In the genomic region with DNA sequence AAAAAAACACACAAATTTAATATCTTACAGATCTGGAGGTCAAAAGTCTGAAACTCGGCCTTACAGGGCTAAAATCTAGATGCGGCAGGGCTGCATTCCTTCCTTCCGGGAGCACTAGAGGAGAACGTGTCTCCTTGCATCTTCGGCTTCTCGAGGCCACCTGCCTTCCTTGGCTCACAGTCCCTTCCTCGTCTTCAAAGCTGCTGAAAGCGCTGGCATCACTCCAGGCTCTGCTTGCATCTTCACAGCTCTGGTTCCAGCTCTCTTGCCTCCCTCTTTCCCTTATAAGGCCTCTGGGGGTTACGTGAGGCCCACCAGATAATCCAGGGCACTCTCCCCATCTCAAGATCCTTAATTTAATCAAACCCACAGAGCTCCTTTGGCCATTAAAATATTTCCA, we compare ENCODE assay signal across 12 cellular contexts. TPM values are rescaled to one million over a fixed set of nuclear protein-coding genes. Genes with fewer than 3 reads are reported as not detected.
DNase-seq lines count a peak whose midpoint lies in the region; ATAC-seq and TF ChIP-seq lines count a peak whose summit lies in the region.
"Had no signal": no experiment of that assay in that cellular context is flagged by ENCODE, and none has a peak within 500 bp of the region (broad histone marks: within the 10 kb centered on the region; RNA-seq: fewer than 3 reads in every experiment).

No MANE protein-coding gene starts in this region.

- no peak overlapping the region for H3K27ac ChIP-seq in naive thymus-derived CD4-positive, alpha-beta T cell (ENCODE audit: low read depth, low read length)
- H3K27ac ChIP-seq: KMS-11, suprapubic skin had no signal

- DNase-seq in CD14-positive monocyte (ENCODE audit: low spot score) (no peak), G401 (ENCODE audit: low spot score) (peak; percentile 83), globus pallidus (ENCODE audit: low spot score) (no peak)
- no peak for DNase-seq in activated naive CD4-positive, alpha-beta T cell treated with anti-CD3 and anti-CD28 coated beads, Interleukin-2, amount 50 U/mL, for 72 hours (ENCODE audit: low spot score in 2 of 2)
- DNase-seq in naive thymus-derived CD4-positive, alpha-beta T cell, result no peak
- DNase-seq in activated effector memory CD4-positive, alpha-beta T cell treated with Interleukin-2 at 50 U/mL for 16 hours, result no peak
- DNase-seq: central memory CD4-positive, alpha-beta T cell had no signal

- in situ Hi-C loops in G401 (cut with HindIII; ENCODE audit: low sequenced_read_pairs), result no loop called here

- peaks cover 43% of the 10 kb centered on the region for H3K4me1 Mint-ChIP-seq in CD14-positive monocyte
- peaks cover 33 to 64% (median 60%) of the 10 kb centered on the region in 7 donors for H3K4me1 Mint-ChIP-seq in naive thymus-derived CD4-positive, alpha-beta T cell

- H3K9me3 Mint-ChIP-seq in CD14-positive monocyte, result peaks cover 0 to 3% (median 0%) of the 10 kb centered on the region in 7 donors
- peaks cover 3% of the 10 kb centered on the region in 2 donors for H3K9me3 Mint-ChIP-seq in activated naive CD4-positive, alpha-beta T cell treated with anti-CD3 and anti-CD28 coated beads, Interleukin-2, amount 50 U/mL, for 72 hours
- H3K9me3 Mint-ChIP-seq in naive thymus-derived CD4-positive, alpha-beta T cell, result no peaks in the 10 kb centered on the region

- peaks cover 33 to 40% of the 10 kb centered on the region in 2 donors for H3K4me1 ChIP-seq in naive thymus-derived CD4-positive, alpha-beta T cell (ENCODE audit: control insufficient read depth in 2 of 2, insufficient read depth in 2 of 2, low read length in 2 of 2)

- H3K9me3 ChIP-seq in naive thymus-derived CD4-positive, alpha-beta T cell (ENCODE audit: control insufficient read depth in 2 of 3, low read length in 3 of 3), result no peaks in the 10 kb centered on the region
- H3K9me3 ChIP-seq: suprapubic skin had no signal

- no peak for TF ChIP-seq CTCF in CD14-positive monocyte (IDR thresholded peaks at IDR 0.05)

- CTCF ChIA-PET in naive thymus-derived CD4-positive, alpha-beta T cell (lab: Charles Lee), result interaction anchor here (0.8 to 1.8 kb wide), 3 partner anchors 10 to 40 kb away, joined by 3 to 8 read pairs (median 3); partner anchors contain the start of gene XRCC1

- H3K4me3 Mint-ChIP-seq in CD14-positive monocyte, result no peak overlapping the region
- peak overlapping the region in 6 of 10 donors; percentile 38 to 85 (median 52) for H3K4me3 Mint-ChIP-seq in naive thymus-derived CD4-positive, alpha-beta T cell

- no peak for ATAC-seq in activated naive CD4-positive, alpha-beta T cell treated with anti-CD3 and anti-CD28 coated beads, Interleukin-2, amount 50 U/mL, for 72 hours
- ATAC-seq in naive thymus-derived CD4-positive, alpha-beta T cell, result no peak
- ATAC-seq in GM18909 (IDR thresholded peaks at IDR 0.05; ENCODE audit: poor library complexity, unreplicated experiment), result no peak
- ATAC-seq: SK-N-SH treated with all-trans-retinoic acid at 6 μM for 48 hours had no signal

- H3K4me3 ChIP-seq in naive thymus-derived CD4-positive, alpha-beta T cell (ENCODE audit: low read length), result no peak overlapping the region
- H3K4me3 ChIP-seq: suprapubic skin had no signal

- POLR2A ChIA-PET in naive thymus-derived CD4-positive, alpha-beta T cell (lab: Charles Lee), result interaction anchor here (0.9 to 1.7 kb wide), 5 partner anchors 10 to 55 kb away, joined by 3 to 6 read pairs (median 5); partner anchors contain the start of genes IRGQ, XRCC1, ZNF428 and ZNF575

- H3K36me3 ChIP-seq in naive thymus-derived CD4-positive, alpha-beta T cell (ENCODE audit: control insufficient read depth in 2 of 3, insufficient read depth in 3 of 3, low read length in 3 of 3), result peaks cover 0 to 15% (median 0%) of the 10 kb centered on the region in 3 experiments

- intact Hi-C loops in CD14-positive monocyte (cut with micrococcal nuclease), result no loop called here
- intact Hi-C loops in naive thymus-derived CD4-positive, alpha-beta T cell (cut with micrococcal nuclease), result no loop called here

- H3K27ac Mint-ChIP-seq in CD14-positive monocyte, result peak overlapping the region in 5 of 7 donors; percentile 12 to 79 (median 53)
- H3K27ac Mint-ChIP-seq in activated naive CD4-positive, alpha-beta T cell treated with anti-CD3 and anti-CD28 coated beads, Interleukin-2, amount 50 U/mL, for 72 hours, result peak overlapping the region; percentile 41 to 99
- H3K27ac Mint-ChIP-seq in naive thymus-derived CD4-positive, alpha-beta T cell, result peak overlapping the region; percentile 69 to 99 (median 95)

- peaks cover 27 to 32% of the 10 kb centered on the region in 2 donors for H3K36me3 Mint-ChIP-seq in CD14-positive monocyte
- peaks cover 6 to 29% of the 10 kb centered on the region in 2 donors for H3K36me3 Mint-ChIP-seq in activated naive CD4-positive, alpha-beta T cell treated with anti-CD3 and anti-CD28 coated beads, Interleukin-2, amount 50 U/mL, for 72 hours
- peaks cover 0 to 31% (median 5%) of the 10 kb centered on the region in 5 donors for H3K36me3 Mint-ChIP-seq in naive thymus-derived CD4-positive, alpha-beta T cell

- no peaks in the 10 kb centered on the region for H3K27me3 ChIP-seq in naive thymus-derived CD4-positive, alpha-beta T cell (ENCODE audit: control insufficient read depth in 2 of 2, insufficient read depth in 2 of 2, low read length in 2 of 2)
- H3K27me3 ChIP-seq: suprapubic skin had no signal

- H3K27me3 Mint-ChIP-seq in CD14-positive monocyte (ENCODE audit: low read depth in 3 of 3), result peaks cover 0 to 4% (median 0%) of the 10 kb centered on the region in 3 donors
- H3K27me3 Mint-ChIP-seq in naive thymus-derived CD4-positive, alpha-beta T cell, result no peaks in the 10 kb centered on the region

RNA-seq across cellular contexts. Expression of gene XRCC1, which starts 10.5 kb away (rescaled TPM):
- 10 to 100 TPM; 13.1 to 19.3 TPM for polyA plus RNA-seq in CD14-positive monocyte
- total RNA-seq in G401 (2014; rRNA removed; shearing (Covaris generic)), result 64.5 and 77.2 TPM in 2 replicates
- total RNA-seq in activated naive CD4-positive, alpha-beta T cell treated with anti-CD3 and anti-CD28 coated beads, Interleukin-2, amount 50 U/mL, for 72 hours, result 10 to 100 TPM; 36.9 to 39.5 TPM
- 10 to 100 TPM; 32.0 to 36.1 (median 35.4) TPM for total RNA-seq in naive thymus-derived CD4-positive, alpha-beta T cell
- 10 to 100 TPM; 27.2 to 34.8 TPM for polyA plus RNA-seq in naive thymus-derived CD4-positive, alpha-beta T cell

RNA-seq across cellular contexts. Expression of gene PINLYP, which starts 10.8 kb away (rescaled TPM):
- 1 to 10 TPM in 1 of 2 donors, under 1 TPM in 1; 0.93 to 1.3 TPM for polyA plus RNA-seq in CD14-positive monocyte
- 1.5 and 2.7 TPM in 2 replicates for total RNA-seq in G401 (2014; rRNA removed; shearing (Covaris generic))
- total RNA-seq in activated naive CD4-positive, alpha-beta T cell treated with anti-CD3 and anti-CD28 coated beads, Interleukin-2, amount 50 U/mL, for 72 hours, result 1 to 10 TPM; 6.5 to 9.0 TPM
- 1 to 10 TPM in 2 of 5 experiments, under 1 TPM in 3; 0.27 to 5.8 (median 0.59) TPM for total RNA-seq in naive thymus-derived CD4-positive, alpha-beta T cell
- polyA plus RNA-seq in naive thymus-derived CD4-positive, alpha-beta T cell, result under 1 TPM in 1 of 2 donors, not detected in 1; 0.49 TPM

RNA-seq across cellular contexts. Expression of gene IRGQ, which starts 31.1 kb away (rescaled TPM):
- polyA plus RNA-seq in CD14-positive monocyte, result 1 to 10 TPM; 1.8 to 2.9 TPM
- total RNA-seq in G401 (2014; rRNA removed; shearing (Covaris generic)), result 43.1 and 63.5 TPM in 2 replicates
- 10 to 100 TPM; 21.6 to 29.4 TPM for total RNA-seq in activated naive CD4-positive, alpha-beta T cell treated with anti-CD3 and anti-CD28 coated beads, Interleukin-2, amount 50 U/mL, for 72 hours
- 10 to 100 TPM; 13.5 to 43.8 (median 18.9) TPM for total RNA-seq in naive thymus-derived CD4-positive, alpha-beta T cell
- polyA plus RNA-seq in naive thymus-derived CD4-positive, alpha-beta T cell, result 1 to 10 TPM in 1 of 2 donors, under 1 TPM in 1; 0.32 to 1.1 TPM

RNA-seq across cellular contexts. Expression of gene ZNF576, which starts 31.6 kb away (rescaled TPM):
- 1 to 10 TPM; 7.2 to 8.4 TPM for polyA plus RNA-seq in CD14-positive monocyte
- total RNA-seq in G401 (2014; rRNA removed; shearing (Covaris generic)), result 6.9 and 15.4 TPM in 2 replicates
- 10 to 100 TPM; 15.9 to 19.6 TPM for total RNA-seq in activated naive CD4-positive, alpha-beta T cell treated with anti-CD3 and anti-CD28 coated beads, Interleukin-2, amount 50 U/mL, for 72 hours
- total RNA-seq in naive thymus-derived CD4-positive, alpha-beta T cell, result 10 to 100 TPM in 4 of 5 experiments, 1 to 10 TPM in 1; 9.4 to 20.6 (median 19.5) TPM
- polyA plus RNA-seq in naive thymus-derived CD4-positive, alpha-beta T cell, result 10 to 100 TPM in 1 of 2 donors, 1 to 10 TPM in 1; 8.6 to 15.7 TPM

RNA-seq across cellular contexts. Expression of gene ZNF575, which starts 31.8 kb away (rescaled TPM):
- polyA plus RNA-seq in CD14-positive monocyte, result under 1 TPM; 0.25 to 0.79 TPM
- not detected in 2 replicates for total RNA-seq in G401 (2014; rRNA removed; shearing (Covaris generic))
- 1 to 10 TPM in 1 of 2 donors, under 1 TPM in 1; 0.98 to 3.3 TPM for total RNA-seq in activated naive CD4-positive, alpha-beta T cell treated with anti-CD3 and anti-CD28 coated beads, Interleukin-2, amount 50 U/mL, for 72 hours
- 10 to 100 TPM in 2 of 5 experiments, 1 to 10 TPM in 3; 4.5 to 10.7 (median 5.6) TPM for total RNA-seq in naive thymus-derived CD4-positive, alpha-beta T cell
- polyA plus RNA-seq in naive thymus-derived CD4-positive, alpha-beta T cell, result 1 to 10 TPM; 2.7 to 3.5 TPM
- total RNA-seq: myocyte had no signal

Comparison
In these comparisons a context has a peak if more than half of its experiments do, and no peak if none do; other contexts are left out.
1. H3K4me3 Mint-ChIP-seq: peak in naive thymus-derived CD4-positive, alpha-beta T cell (6 of 10); none in CD14-positive monocyte (0 of 2).
2. Peak in every context shown above with its lines, with median percentiles within 50 percentile points of each other: H3K27ac Mint-ChIP-seq.